ENCODE assay signal across 5 cellular contexts in genomic region chr17:80190716-80191115, GRCh38. TPM values are rescaled to one million over a fixed set of nuclear protein-coding genes. Genes with fewer than 3 reads are reported as not detected.
"Had no signal": no experiment of that assay in that cellular context is flagged by ENCODE, and none has a peak within 500 bp of the region (broad histone marks: within the 10 kb centered on the region; RNA-seq: fewer than 3 reads in every experiment).

No MANE protein-coding gene starts in this region.

- H3K4me3 ChIP-seq: GM23248, K562 had no signal

- DNase-seq: GM23248, GOT3, HCEC 1CT, IMR-90 had no signal

- H2AFZ ChIP-seq: GM23248 had no signal

- H3K27ac ChIP-seq: GM23248 had no signal

- H3K9ac ChIP-seq: GM23248 had no signal

RNA-seq across cellular contexts. Expression of gene CARD14, which starts 20.9 kb away (rescaled TPM):
- total RNA-seq: GM23248, IMR-90, K562 had no signal
- polyA plus RNA-seq: IMR-90, K562 had no signal
